In genomic region chr9:38689678-38690077, GRCh38 we compare ENCODE assay signal across 11 cellular contexts. TPM values are rescaled to one million over a fixed set of nuclear protein-coding genes. Genes with fewer than 3 reads are reported as not detected.
A peak's percentile ranks its signal among the peaks of the same experiment; 100 is the strongest.
DNase-seq lines count a peak whose midpoint lies in the region; TF ChIP-seq lines count a peak whose summit lies in the region.
"Had no signal": no experiment of that assay in that cellular context is flagged by ENCODE, and none has a peak within 500 bp of the region (broad histone marks: within the 10 kb centered on the region; RNA-seq: fewer than 3 reads in every experiment).

No MANE protein-coding gene starts in this region.

- peaks cover 2% of the 10 kb centered on the region for H3K27me3 Mint-ChIP-seq in glutamatergic neuron (ENCODE audit: unreplicated experiment)

- intact Hi-C loops in adrenal gland (cut with DNase I): loop anchor here in 1 of 2 donors (10.0 kb wide), 1 partner anchor 55 kb away; no protein-coding TSS in a partner anchor

- WGBS in adrenal gland, 4 donors: 38 to 48% (median 44%) methylated on average over 5 of the region's 5 CpGs

- no peaks in the 10 kb centered on the region for H3K9me3 ChIP-seq in NT2/D1 (ENCODE audit: insufficient read depth, low read length)
- no peaks in the 10 kb centered on the region for H3K9me3 ChIP-seq in adrenal gland (replicated peaks in 1 of 3)

- peaks cover 56% of the 10 kb centered on the region for H3K4me1 Mint-ChIP-seq in glutamatergic neuron (ENCODE audit: low read depth, unreplicated experiment)

- no peaks in the 10 kb centered on the region for H3K36me3 Mint-ChIP-seq in glutamatergic neuron (ENCODE audit: unreplicated experiment)
- H3K36me3 Mint-ChIP-seq: activated naive CD8-positive, alpha-beta T cell treated with anti-CD3 and anti-CD28 coated beads, Interleukin-2, amount 10 ng/mL, durations not matched to agents 7 days and 5 days had no signal

- H3K4me3 Mint-ChIP-seq in glutamatergic neuron (ENCODE audit: unreplicated experiment): peak overlapping the region; percentile 63
- H3K4me3 Mint-ChIP-seq: activated naive CD8-positive, alpha-beta T cell treated with anti-CD3 and anti-CD28 coated beads, Interleukin-2, amount 10 ng/mL, durations not matched to agents 7 days and 5 days had no signal

- DNase-seq in NT2/D1 (ENCODE audit: low read depth, low spot score) (peak; percentile 98), glutamatergic neuron (peak; percentile 58), superior temporal gyrus (ENCODE audit: extremely low spot score) (peak; percentile 81), 8988T (no peak), HK-2 (ENCODE audit: unreplicated experiment) (no peak), adrenal gland (no peak)
- DNase-seq: activated naive CD8-positive, alpha-beta T cell treated with anti-CD3 and anti-CD28 coated beads, Interleukin-2, amount 10 ng/mL, durations not matched to agents 7 days and 5 days; small intestine; T1000 had no signal

- H3K4me3 ChIP-seq in NT2/D1 (ENCODE audit: insufficient read length, low read depth) (no peak overlapping the region), adrenal gland (no peak overlapping the region)
- H3K4me3 ChIP-seq: GM12878 had no signal

- no peaks in the 10 kb centered on the region for H3K27me3 ChIP-seq in NT2/D1 (ENCODE audit: insufficient read depth, insufficient read length)
- no peaks in the 10 kb centered on the region for H3K27me3 ChIP-seq in adrenal gland

- H3K4me1 ChIP-seq in NT2/D1 (ENCODE audit: insufficient read depth, insufficient read length) (peaks cover 19% of the 10 kb centered on the region), adrenal gland (replicated peaks in 1 of 2) (peaks cover 0 to 4% of the 10 kb centered on the region in 2 donors)

- TF ChIP-seq CTCF in glutamatergic neuron (IDR thresholded peaks at IDR 0.05; ENCODE audit: partially characterized antibody, unreplicated experiment): no peak
- no peak for TF ChIP-seq CTCF in adrenal gland (IDR thresholded peaks at IDR 0.05)

- no peak overlapping the region for H3K27ac ChIP-seq in adrenal gland

- no peak for TF ChIP-seq RAD21 in Ishikawa (IDR thresholded peaks at IDR 0.05; ENCODE audit: low read depth)

- peak overlapping the region; percentile 39 for H3K9ac ChIP-seq in NT2/D1 (ENCODE audit: insufficient read length, low read depth)

- TF ChIP-seq POLR2A in adrenal gland (IDR thresholded peaks at IDR 0.05): no peak

- H3K27ac Mint-ChIP-seq in glutamatergic neuron (ENCODE audit: unreplicated experiment): peak overlapping the region; percentile 99
- H3K27ac Mint-ChIP-seq: activated naive CD8-positive, alpha-beta T cell treated with anti-CD3 and anti-CD28 coated beads, Interleukin-2, amount 10 ng/mL, durations not matched to agents 7 days and 5 days had no signal

- TF ChIP-seq EP300 in Ishikawa (IDR thresholded peaks at IDR 0.05; ENCODE audit: borderline replicate concordance): no peak

- no peaks in the 10 kb centered on the region for H3K36me3 ChIP-seq in NT2/D1 (ENCODE audit: insufficient read depth, insufficient read length, low read length)
- H3K36me3 ChIP-seq in adrenal gland (replicated peaks in 1 of 2): no peaks in the 10 kb centered on the region

- H3K9me3 Mint-ChIP-seq in glutamatergic neuron (ENCODE audit: unreplicated experiment): peaks cover 7% of the 10 kb centered on the region
- H3K9me3 Mint-ChIP-seq: activated naive CD8-positive, alpha-beta T cell treated with anti-CD3 and anti-CD28 coated beads, Interleukin-2, amount 10 ng/mL, durations not matched to agents 7 days and 5 days had no signal

TF ChIP-seq in Ishikawa, 13 proteins besides CTCF, POLR2A, EP300 and RAD21:
- peak; percentile 42; the same call in 1 of the 2 replicates for TF ChIP-seq NFIC (IDR thresholded peaks at IDR 0.05)
- no peak for TF ChIP-seq CEBPB (IDR thresholded peaks at IDR 0.05)

RNA-seq across cellular contexts. Expression of gene FAM240B, which starts 30.3 kb away (rescaled TPM):
- total RNA-seq in glutamatergic neuron (ENCODE audit: unreplicated experiment) (not detected), adrenal gland (not detected)
- polyA plus RNA-seq in adrenal gland: not detected
- total RNA-seq: activated naive CD8-positive, alpha-beta T cell treated with anti-CD3 and anti-CD28 coated beads, Interleukin-2, amount 10 ng/mL, durations not matched to agents 7 days and 5 days; GM12878 had no signal
- polyA plus RNA-seq: GM12878, small intestine had no signal

Comparison
In these comparisons a context has a peak if more than half of its experiments do, and no peak if none do; other contexts are left out.
1. DNase-seq: peak in NT2/D1 (single experiment), glutamatergic neuron (single experiment) and superior temporal gyrus (single experiment); none in 8988T (single experiment), HK-2 (single experiment) and adrenal gland (0 of 7).